ENCODE assay signal across 31 cellular contexts in genomic region chr1:69126761-69127160, GRCh38.
"Had no signal": no experiment of that assay in that cellular context is flagged by ENCODE, and none has a peak within 500 bp of the region (broad histone marks: within the 10 kb centered on the region; RNA-seq: fewer than 3 reads in every experiment).

No MANE protein-coding gene starts in this region.

- H3K4me2 ChIP-seq: SK-N-SH had no signal

- H3K4me1 ChIP-seq: Peyer's patch had no signal

- H3K4me1 Mint-ChIP-seq: activated CD4-positive, alpha-beta T cell treated with anti-CD3 and anti-CD28 coated beads, Interleukin-2, amount 10 ng/mL, durations not matched to agents 24 days and 14 days; activated naive CD8-positive, alpha-beta T cell treated with anti-CD3 and anti-CD28 coated beads for 36 hours; activated T-helper 17 cell treated with anti-CD3 and anti-CD28 coated beads, Interleukin-2, amount 50 U/mL, for 72 hours had no signal

- DNase-seq: activated CD4-positive, alpha-beta T cell treated with anti-CD3 and anti-CD28 coated beads, Interleukin-2, amount 10 ng/mL, durations not matched to agents 24 days and 14 days; activated CD4-positive, alpha-beta T cell treated with anti-CD3 and anti-CD28 coated beads, Interleukin-2, amount 50 U/mL, for 4 hours; activated CD8-positive, alpha-beta T cell treated with anti-CD3 and anti-CD28 coated beads for 36 hours; activated effector memory CD4-positive, alpha-beta T cell treated with anti-CD3 and anti-CD28 coated beads, Interleukin-2, amount 50 U/mL, for 16 hours; activated naive CD4-positive, alpha-beta T cell; activated naive CD4-positive, alpha-beta T cell treated with anti-CD3 and anti-CD28 coated beads, Interleukin-2, amount 50 U/mL, for 16 hours; activated naive CD8-positive, alpha-beta T cell treated with anti-CD3 and anti-CD28 coated beads for 36 hours; activated T-cell treated with anti-CD3 and anti-CD28 coated beads, Interleukin-2, amount 50 U/mL, for 1 hour; activated T-cell treated with anti-CD3 and anti-CD28 coated beads, Interleukin-2, amount 50 U/mL, for 72 hours; amniotic stem cell; aorta; Kasumi-1; KG1; MM.1S; MV-4-11; NCI-H1092; NCI-H1436 treated with DMSO at 0.1 percent for 48 hours; NCI-H1694 treated with DMSO at 0.1 percent for 48 hours; NCI-H2029; NCI-H345; NCI-H524 treated with DMSO at 0.1 percent for 48 hours; PC-3; Peyer's patch; RPMI8226; SHP77 treated with DMSO at 0.1 percent for 48 hours; SK-N-SH had no signal

- H3K36me3 ChIP-seq: Peyer's patch, SJSA1 had no signal

- ATAC-seq: activated CD8-positive, alpha-beta T cell treated with anti-CD3 and anti-CD28 coated beads for 36 hours; activated T-cell treated with anti-CD3 and anti-CD28 coated beads, Interleukin-2, amount 50 U/mL, for 72 hours; activated T-helper 17 cell treated with anti-CD3 and anti-CD28 coated beads, Interleukin-2, amount 50 U/mL, for 72 hours; PC-3 had no signal

- H3K4me3 ChIP-seq: Peyer's patch, SJSA1 had no signal

- H3K9ac ChIP-seq: SK-N-SH had no signal

- H3K27ac Mint-ChIP-seq: activated CD4-positive, alpha-beta T cell treated with anti-CD3 and anti-CD28 coated beads, Interleukin-2, amount 10 ng/mL, durations not matched to agents 24 days and 14 days; activated CD8-positive, alpha-beta T cell treated with anti-CD3 and anti-CD28 coated beads for 36 hours; activated naive CD8-positive, alpha-beta T cell treated with anti-CD3 and anti-CD28 coated beads for 36 hours; activated T-cell treated with anti-CD3 and anti-CD28 coated beads, Interleukin-2, amount 50 U/mL, for 72 hours; activated T-helper 17 cell treated with anti-CD3 and anti-CD28 coated beads, Interleukin-2, amount 50 U/mL, for 72 hours; T-helper 1 cell treated with Interleukin-12 subunit alpha and Interleukin-12 subunit beta and Interleukin-4 antibody, amounts not matched to agents 30 μg/mL and 1 μg/mL, for 36 hours; T-helper 2 cell treated with Interferon-gamma antibody and Interleukin-4, amounts not matched to agents 5 μg/mL and 100 μg/mL, for 36 hours had no signal

- H3K27ac ChIP-seq: Peyer's patch, SJSA1 had no signal

- H3K9me3 ChIP-seq: Peyer's patch, SJSA1, SK-N-SH had no signal

- H3K36me3 Mint-ChIP-seq: activated naive CD8-positive, alpha-beta T cell treated with anti-CD3 and anti-CD28 coated beads for 36 hours had no signal

- H3K27me3 Mint-ChIP-seq: activated CD4-positive, alpha-beta T cell treated with anti-CD3 and anti-CD28 coated beads, Interleukin-2, amount 10 ng/mL, durations not matched to agents 24 days and 14 days; activated CD8-positive, alpha-beta T cell treated with anti-CD3 and anti-CD28 coated beads for 36 hours; activated naive CD8-positive, alpha-beta T cell treated with anti-CD3 and anti-CD28 coated beads for 36 hours; activated T-helper 17 cell treated with anti-CD3 and anti-CD28 coated beads, Interleukin-2, amount 50 U/mL, for 72 hours had no signal

- FAIRE-seq: TTC549 had no signal

- H3K9me3 Mint-ChIP-seq: activated CD4-positive, alpha-beta T cell treated with anti-CD3 and anti-CD28 coated beads, Interleukin-2, amount 10 ng/mL, durations not matched to agents 24 days and 14 days had no signal

- H3K27me3 ChIP-seq: Peyer's patch, SJSA1 had no signal

- H3K4me3 Mint-ChIP-seq: activated CD4-positive, alpha-beta T cell treated with anti-CD3 and anti-CD28 coated beads, Interleukin-2, amount 10 ng/mL, durations not matched to agents 24 days and 14 days; activated CD8-positive, alpha-beta T cell treated with anti-CD3 and anti-CD28 coated beads for 36 hours; activated naive CD8-positive, alpha-beta T cell treated with anti-CD3 and anti-CD28 coated beads for 36 hours; activated T-cell treated with anti-CD3 and anti-CD28 coated beads, Interleukin-2, amount 50 U/mL, for 72 hours; activated T-helper 17 cell treated with anti-CD3 and anti-CD28 coated beads, Interleukin-2, amount 50 U/mL, for 72 hours; T-helper 1 cell treated with Interleukin-12 subunit alpha and Interleukin-12 subunit beta and Interleukin-4 antibody, amounts not matched to agents 30 μg/mL and 1 μg/mL, for 36 hours; T-helper 2 cell treated with Interferon-gamma antibody and Interleukin-4, amounts not matched to agents 5 μg/mL and 100 μg/mL, for 36 hours had no signal
